In the genomic region with DNA sequence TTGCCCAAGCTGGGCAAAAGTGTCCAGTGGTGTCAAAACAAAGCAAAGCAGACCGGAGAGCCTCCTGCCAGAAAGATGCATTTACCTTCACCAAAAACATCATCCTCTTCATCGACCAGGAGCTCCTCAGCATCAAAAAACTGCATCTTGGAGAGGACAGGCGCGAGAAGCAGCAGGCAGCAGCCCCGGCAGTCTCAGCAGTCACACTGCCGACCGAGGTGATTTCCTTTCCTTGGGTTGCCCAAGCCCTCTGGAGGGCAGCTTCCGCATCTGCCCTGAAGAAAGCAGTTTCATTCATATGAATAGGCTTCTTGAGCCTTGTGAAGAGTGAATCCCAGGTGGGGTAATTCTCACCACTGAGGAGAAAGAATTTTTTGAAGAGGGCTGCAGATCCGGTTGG, we compare ENCODE assay signal across 8 cellular contexts. TPM values are rescaled to one million over a fixed set of nuclear protein-coding genes. Genes with fewer than 3 reads are reported as not detected.
DNase-seq lines count a peak whose midpoint lies in the region; ATAC-seq lines count a peak whose summit lies in the region.

Gene RIPOR2 (minus strand): TSS at position 208 of the 400 bp plus-strand sequence. CDS start 62 bp downstream, at position 146.

- ATAC-seq in GM19455 (IDR thresholded peaks at IDR 0.05; ENCODE audit: unreplicated experiment) = peak; percentile 30
- ATAC-seq in left cardiac atrium = peak; percentile 46 to 51

- intact Hi-C loops in left cardiac atrium (cut with DNase I) = no loop called here

- peak; percentile 7 to 31 for DNase-seq in Kasumi-1 (lab: John Stamatoyannopoulos, UW)
- peak; percentile 61 for DNase-seq in activated T-cell treated with anti-CD3 and anti-CD28 coated beads for 1 hour (ENCODE audit: low read depth)
- peak; percentile 24 for DNase-seq in left cardiac atrium
- DNase-seq in stimulated activated CD4-positive, alpha-beta T cell treated with anti-CD3 and anti-CD28 coated beads, Interleukin-4, amount 100 ng/mL, for 48 hours (ENCODE audit: low read depth in 2 of 2) = peak; percentile 39 to 59
- DNase-seq in inferior parietal cortex (ENCODE audit: extremely low spot score) = no peak
- DNase-seq in NCI-H146 (lab: John Stamatoyannopoulos, UW) = no peak
- no peak for DNase-seq in NCI-H748 (lab: John Stamatoyannopoulos, UW; ENCODE audit: unreplicated experiment)

RNA-seq across cellular contexts. Expression of gene RIPOR2, which starts in this region (rescaled TPM):
- total RNA-seq in left cardiac atrium = 1 to 10 TPM; 4.8 to 5.4 TPM

Comparison
In these comparisons a context has a peak if more than half of its experiments do, and no peak if none do; other contexts are left out.
1. DNase-seq: peak in Kasumi-1 (2 of 2), activated T-cell treated with anti-CD3 and anti-CD28 coated beads for 1 hour (single experiment), left cardiac atrium (single experiment) and stimulated activated CD4-positive, alpha-beta T cell treated with anti-CD3 and anti-CD28 coated beads, Interleukin-4, amount 100 ng/mL, for 48 hours (2 of 2); none in inferior parietal cortex (single experiment), NCI-H146 (single experiment) and NCI-H748 (single experiment).